Comparison of ENCODE assay signal across 24 cellular contexts in the genomic region with DNA sequence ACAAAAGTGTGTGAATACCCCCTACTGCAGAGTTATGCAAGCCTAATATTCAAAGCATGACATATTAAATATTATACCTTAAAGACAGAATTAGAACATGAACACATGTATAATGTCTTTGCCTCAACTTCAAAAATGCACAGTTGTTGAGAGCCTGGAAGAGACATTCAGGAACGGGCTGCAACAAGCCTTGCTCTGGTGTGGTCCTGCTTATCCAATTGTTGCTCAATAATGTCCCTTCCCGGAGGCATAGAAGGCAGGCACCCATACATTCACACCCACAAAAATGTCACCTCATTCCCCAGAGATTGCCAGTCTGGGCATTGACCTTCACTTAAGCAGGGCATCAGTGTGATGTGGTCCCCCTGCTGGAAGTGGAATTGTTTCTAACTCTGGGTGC.
"Had no signal": no experiment of that assay in that cellular context is flagged by ENCODE, and none has a peak within 500 bp of the region (broad histone marks: within the 10 kb centered on the region; RNA-seq: fewer than 3 reads in every experiment).

No MANE protein-coding gene starts in this region.

- H3K9ac ChIP-seq: neural progenitor cell had no signal

- H3K36me3 Mint-ChIP-seq: activated CD4-positive, alpha-beta memory T cell treated with anti-CD3 and anti-CD28 coated beads for 36 hours; activated naive CD8-positive, alpha-beta T cell treated with anti-CD3 and anti-CD28 coated beads, Interleukin-2, amount 10 ng/mL, durations not matched to agents 7 days and 5 days; stimulated activated memory B cell treated with anti-CD40 and anti-IgM and Interleukin-4, amounts not matched to agents 10 μg/mL and 1 μg/mL and 100 μg/mL, for 72 hours had no signal

- H3K4me1 Mint-ChIP-seq: activated B cell treated with CpG ODN at 0.5 μM for 24 hours; activated naive CD8-positive, alpha-beta T cell treated with anti-CD3 and anti-CD28 coated beads, Interleukin-2, amount 10 ng/mL, durations not matched to agents 7 days and 5 days; immature natural killer cell; naive thymus-derived CD8-positive, alpha-beta T cell; stimulated activated memory B cell treated with anti-CD40 and anti-IgM and Interleukin-4, amounts not matched to agents 10 μg/mL and 1 μg/mL and 100 μg/mL, for 72 hours had no signal

- H3K4me3 Mint-ChIP-seq: activated B cell treated with CpG ODN at 0.5 μM for 24 hours; activated CD4-positive, alpha-beta memory T cell treated with anti-CD3 and anti-CD28 coated beads for 36 hours; activated naive CD4-positive, alpha-beta T cell treated with anti-CD3 and anti-CD28 coated beads for 36 hours; activated naive CD8-positive, alpha-beta T cell treated with anti-CD3 and anti-CD28 coated beads, Interleukin-2, amount 10 ng/mL, durations not matched to agents 7 days and 5 days; activated T-cell treated with anti-CD3 and anti-CD28 coated beads, Interleukin-2, amount 50 U/mL, for 72 hours; immature natural killer cell; naive thymus-derived CD8-positive, alpha-beta T cell; neural progenitor cell; stimulated activated memory B cell treated with anti-CD40 and anti-IgM and Interleukin-4, amounts not matched to agents 10 μg/mL and 1 μg/mL and 100 μg/mL, for 72 hours; T-helper 1 cell treated with Interleukin-12 subunit alpha and Interleukin-12 subunit beta and Interleukin-4 antibody, amounts not matched to agents 30 μg/mL and 1 μg/mL, for 36 hours; type B pancreatic cell had no signal

- FAIRE-seq: frontal cortex had no signal

- H2AFZ ChIP-seq: hepatocyte, neural progenitor cell had no signal

- H3K79me2 ChIP-seq: hepatocyte had no signal

- H3K27ac ChIP-seq: cardiac muscle cell, esophagus muscularis mucosa, neural progenitor cell, prostate gland had no signal

- H3K4me2 ChIP-seq: hepatocyte, neural progenitor cell had no signal

- H3K27me3 Mint-ChIP-seq: type B pancreatic cell had no signal

- H3K36me3 ChIP-seq: esophagus muscularis mucosa, prostate gland, stomach had no signal

- H3K27me3 ChIP-seq: cardiac muscle cell, esophagus muscularis mucosa, hepatocyte, neural progenitor cell, stomach had no signal

- H3K9me3 ChIP-seq: prostate gland, stomach had no signal

- H3K4me3 ChIP-seq: cardiac muscle cell, esophagus muscularis mucosa, hepatocyte, lung, neural progenitor cell, prostate gland, stomach had no signal

- DNase-seq: activated B cell treated with CpG ODN at 0.5 μM for 24 hours; activated CD4-positive, alpha-beta memory T cell treated with anti-CD3 and anti-CD28 coated beads for 36 hours; activated CD4-positive, alpha-beta T cell treated with anti-CD3 and anti-CD28 coated beads for 4 hours; activated effector memory CD4-positive, alpha-beta T cell treated with Interleukin-2 at 50 U/mL for 16 hours; activated naive CD4-positive, alpha-beta T cell treated with anti-CD3 and anti-CD28 coated beads for 36 hours; activated naive CD8-positive, alpha-beta T cell treated with anti-CD3 and anti-CD28 coated beads, Interleukin-2, amount 10 ng/mL, durations not matched to agents 7 days and 5 days; activated T-cell treated with anti-CD3 and anti-CD28 coated beads, Interleukin-2, amount 50 U/mL, for 72 hours; amniotic stem cell; glutamatergic neuron; immature natural killer cell; naive thymus-derived CD8-positive, alpha-beta T cell; stimulated activated CD4-positive, alpha-beta T cell treated with anti-CD3 and anti-CD28 coated beads, Interleukin-1b, Interleukin-23, amount 100 ng/mL, for 48 hours; stomach; T1000 had no signal

- H3K27ac Mint-ChIP-seq: activated B cell treated with CpG ODN at 0.5 μM for 24 hours; activated CD4-positive, alpha-beta memory T cell treated with anti-CD3 and anti-CD28 coated beads for 36 hours; activated naive CD4-positive, alpha-beta T cell treated with anti-CD3 and anti-CD28 coated beads for 36 hours; activated naive CD8-positive, alpha-beta T cell treated with anti-CD3 and anti-CD28 coated beads, Interleukin-2, amount 10 ng/mL, durations not matched to agents 7 days and 5 days; activated T-cell treated with anti-CD3 and anti-CD28 coated beads, Interleukin-2, amount 50 U/mL, for 72 hours; immature natural killer cell; neural progenitor cell; stimulated activated memory B cell treated with anti-CD40 and anti-IgM and Interleukin-4, amounts not matched to agents 10 μg/mL and 1 μg/mL and 100 μg/mL, for 72 hours; T-helper 1 cell treated with Interleukin-12 subunit alpha and Interleukin-12 subunit beta and Interleukin-4 antibody, amounts not matched to agents 30 μg/mL and 1 μg/mL, for 36 hours; type B pancreatic cell had no signal

- H3K4me1 ChIP-seq: neural progenitor cell, prostate gland had no signal
